In genomic region chr4:7019367-7019766, GRCh38 we compare ENCODE assay signal across 21 cellular contexts. TPM values are rescaled to one million over a fixed set of nuclear protein-coding genes. Genes with fewer than 3 reads are reported as not detected.
DNase-seq lines count a peak whose midpoint lies in the region; ATAC-seq and TF ChIP-seq lines count a peak whose summit lies in the region.
"Had no signal": no experiment of that assay in that cellular context is flagged by ENCODE, and none has a peak within 500 bp of the region (broad histone marks: within the 10 kb centered on the region; RNA-seq: fewer than 3 reads in every experiment).

No MANE protein-coding gene starts in this region.

- no peak overlapping the region for H3K4me2 ChIP-seq in osteoblast (ENCODE audit: insufficient read depth, low read length)

- no peak overlapping the region for H3K4me3 Mint-ChIP-seq in CD4-positive, CD25-positive, alpha-beta regulatory T cell

- TF ChIP-seq CTCF in Panc1 (IDR thresholded peaks at IDR 0.05) (no peak), left lung (IDR thresholded peaks at IDR 0.05) (no peak), osteoblast (IDR thresholded peaks at IDR 0.05; ENCODE audit: extremely low read depth, low read depth, low read length) (no peak)

- no peak overlapping the region for H3K4me3 ChIP-seq in CD4-positive, CD25-positive, alpha-beta regulatory T cell (ENCODE audit: low read depth, low read length)
- H3K4me3 ChIP-seq in Panc1 (ENCODE audit: low read depth in 2 of 2, low read length in 2 of 2) (no peak overlapping the region), left lung (no peak overlapping the region), osteoblast (ENCODE audit: insufficient read depth, low read length) (no peak overlapping the region)
- H3K4me3 ChIP-seq: GM23248 had no signal

- no peak for DNase-seq in CD4-positive, CD25-positive, alpha-beta regulatory T cell
- DNase-seq in Panc1 (ENCODE audit: low read depth, low spot score) (no peak), left lung (no peak), osteoblast (ENCODE audit: insufficient read length, low spot score, missing footprints) (peak; percentile 49), G401 (ENCODE audit: low spot score) (no peak), amygdala (lab: John Stamatoyannopoulos, UW) (no peak)
- DNase-seq: DMS153, DND-41, GM23248, HCEC 1CT, Karpas-422, NCI-H1092, NCI-H1417 treated with DMSO at 0.1 percent for 48 hours, NCI-H1694 treated with DMSO at 0.1 percent for 48 hours, NCI-H2081, NCI-H2227 treated with DMSO at 0.1 percent for 48 hours, NCI-H510A, NCI-H69, SHP77 treated with DMSO at 0.1 percent for 48 hours had no signal

- no peaks in the 10 kb centered on the region for H3K27me3 Mint-ChIP-seq in CD4-positive, CD25-positive, alpha-beta regulatory T cell

- H3K4me1 ChIP-seq in CD4-positive, CD25-positive, alpha-beta regulatory T cell (ENCODE audit: control insufficient read depth, insufficient read depth, low read length, poor library complexity, severe bottlenecking) = no peaks in the 10 kb centered on the region
- H3K4me1 ChIP-seq in Panc1 (ENCODE audit: control insufficient read depth, insufficient read depth, low read length) = peaks cover 38% of the 10 kb centered on the region
- no peaks in the 10 kb centered on the region for H3K4me1 ChIP-seq in left lung
- peaks cover 11% of the 10 kb centered on the region for H3K4me1 ChIP-seq in osteoblast (ENCODE audit: insufficient read depth, low read length)

- H2AFZ ChIP-seq in osteoblast (ENCODE audit: low read length) = no peak overlapping the region
- H2AFZ ChIP-seq: GM23248 had no signal

- peaks cover 24% of the 10 kb centered on the region for H3K36me3 Mint-ChIP-seq in CD4-positive, CD25-positive, alpha-beta regulatory T cell

- no peaks in the 10 kb centered on the region for H3K9me3 Mint-ChIP-seq in CD4-positive, CD25-positive, alpha-beta regulatory T cell

- H3K79me2 ChIP-seq in osteoblast (ENCODE audit: insufficient read depth, low read length) = no peaks in the 10 kb centered on the region

- H3K27ac Mint-ChIP-seq in CD4-positive, CD25-positive, alpha-beta regulatory T cell = peak overlapping the region in 2 of 3 donors; percentile 44 to 65

- no peaks in the 10 kb centered on the region for H4K20me1 ChIP-seq in osteoblast (ENCODE audit: insufficient read depth, low read length)

- ATAC-seq in CD4-positive, CD25-positive, alpha-beta regulatory T cell (ENCODE audit: low read depth in 2 of 2) = no peak
- ATAC-seq in Panc1 (no peak), left lung (peak; percentile 77), GM19455 (IDR thresholded peaks at IDR 0.05; ENCODE audit: unreplicated experiment) (no peak), HG02852 (IDR thresholded peaks at IDR 0.05; ENCODE audit: unreplicated experiment) (no peak)

- CTCF ChIA-PET in Panc1 (lab: Charles Lee) = no interaction called here

- intact Hi-C loops in Panc1 (cut with micrococcal nuclease; ENCODE audit: unreplicated experiment) = no loop called here
- intact Hi-C loops in left lung (cut with DNase I) = no loop called here

- H3K4me1 Mint-ChIP-seq in CD4-positive, CD25-positive, alpha-beta regulatory T cell = peaks cover 0 to 2% (median 0%) of the 10 kb centered on the region in 4 donors

- BruUV-seq in Panc1 (replicated peaks; lab: Mats Ljungman, UMichigan) = no TSS peak

- H3K27me3 ChIP-seq in CD4-positive, CD25-positive, alpha-beta regulatory T cell (ENCODE audit: control insufficient read depth, insufficient read depth, low read length) = no peaks in the 10 kb centered on the region
- H3K27me3 ChIP-seq in Panc1 (ENCODE audit: control insufficient read depth, insufficient read depth, low read length) (no peaks in the 10 kb centered on the region), left lung (no peaks in the 10 kb centered on the region), osteoblast (ENCODE audit: insufficient read depth, low read length) (no peaks in the 10 kb centered on the region)

- no peaks in the 10 kb centered on the region for H3K9me3 ChIP-seq in CD4-positive, CD25-positive, alpha-beta regulatory T cell (ENCODE audit: control insufficient read depth in 2 of 2, low read length in 2 of 2)
- H3K9me3 ChIP-seq in Panc1 (ENCODE audit: control insufficient read depth, insufficient read depth, low read depth, low read length) (no peaks in the 10 kb centered on the region), left lung (no peaks in the 10 kb centered on the region), osteoblast (ENCODE audit: low read depth, low read length) (no peaks in the 10 kb centered on the region)

- H3K27ac ChIP-seq in CD4-positive, CD25-positive, alpha-beta regulatory T cell (ENCODE audit: insufficient read depth, low read length, poor library complexity, severe bottlenecking) = no peak overlapping the region
- H3K27ac ChIP-seq in Panc1 (ENCODE audit: low read length) (0 out of 2 replicates have a peak overlapping the region, but pooled peaks have one; percentile 81), left lung (no peak overlapping the region), osteoblast (ENCODE audit: low read depth, low read length) (no peak overlapping the region)
- H3K27ac ChIP-seq: GM23248 had no signal

- peaks cover 85% of the 10 kb centered on the region for H3K36me3 ChIP-seq in CD4-positive, CD25-positive, alpha-beta regulatory T cell (ENCODE audit: control insufficient read depth, insufficient read depth, low read length)
- H3K36me3 ChIP-seq in Panc1 (ENCODE audit: control insufficient read depth, insufficient read depth, low read length) (peaks cover 2% of the 10 kb centered on the region; the same call in 1 of the 2 replicates), left lung (peaks cover 0 to 95% of the 10 kb centered on the region in 2 donors), osteoblast (ENCODE audit: insufficient read depth, low read length) (peaks cover 12% of the 10 kb centered on the region)

- POLR2A ChIA-PET in Panc1 (lab: Charles Lee) = interaction anchor here (0.6 kb wide), 1 partner anchor 43 kb away, joined by 4 read pairs; no protein-coding TSS in a partner anchor

- in situ Hi-C loops in Panc1 (cut with HindIII; ENCODE audit: low pct_unique_long_range_greater_than_20kb, low sequenced_read_pairs) = no loop called here
- in situ Hi-C loops in G401 (cut with HindIII; ENCODE audit: low sequenced_read_pairs) = no loop called here

RNA-seq across cellular contexts. Expression of gene TADA2B, which starts 23.8 kb away (rescaled TPM):
- total RNA-seq in CD4-positive, CD25-positive, alpha-beta regulatory T cell = 36.6 TPM
- 1 to 10 TPM; 3.0 to 3.9 (median 3.6) TPM for polyA plus RNA-seq in CD4-positive, CD25-positive, alpha-beta regulatory T cell
- 17.6 TPM for total RNA-seq in Panc1 (2021; ENCODE audit: unreplicated experiment)
- polyA plus RNA-seq in Panc1 (2012; ENCODE audit: insufficient read length) = 21.4 TPM
- 10 to 100 TPM; 19.4 to 20.1 TPM for total RNA-seq in left lung
- 12.7 and 13.0 TPM in 2 replicates for total RNA-seq in osteoblast
- total RNA-seq in G401 (2014; rRNA removed; shearing (Covaris generic)) = 9.1 and 19.6 TPM in 2 replicates

RNA-seq across cellular contexts. Expression of gene GRPEL1, which starts 48.5 kb away (rescaled TPM):
- total RNA-seq in CD4-positive, CD25-positive, alpha-beta regulatory T cell = 46.1 TPM
- 10 to 100 TPM; 43.6 to 62.4 (median 53.2) TPM for polyA plus RNA-seq in CD4-positive, CD25-positive, alpha-beta regulatory T cell
- 46.6 TPM for total RNA-seq in Panc1 (2021; ENCODE audit: unreplicated experiment)
- 41.8 TPM for polyA plus RNA-seq in Panc1 (2012; ENCODE audit: insufficient read length)
- total RNA-seq in left lung = 10 to 100 TPM; 20.1 to 33.9 TPM
- 10.3 and 21.0 TPM in 2 replicates for total RNA-seq in osteoblast
- total RNA-seq in G401 (2014; rRNA removed; shearing (Covaris generic)) = 32.2 and 33.8 TPM in 2 replicates
